Comparison of ENCODE assay signal across 1 cellular context in the genomic region with DNA sequence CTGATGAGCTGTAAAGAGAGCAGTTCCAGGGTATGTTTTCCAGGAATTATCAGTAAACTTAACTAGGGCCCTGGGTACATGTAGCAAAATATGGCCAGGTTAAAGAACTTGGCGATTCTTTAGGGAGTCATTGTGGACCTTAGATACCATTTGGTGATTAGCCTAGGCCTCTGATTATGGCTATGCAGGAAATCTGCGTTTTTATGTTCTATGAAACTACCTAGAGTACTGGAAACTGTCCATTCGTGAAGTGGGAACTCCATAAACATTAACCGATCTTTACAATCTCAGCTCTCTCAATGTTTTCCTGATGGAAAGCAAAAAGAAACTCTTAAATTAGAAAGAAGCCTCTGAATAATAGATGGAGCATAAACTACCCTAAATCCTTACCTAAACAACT.
TF ChIP-seq lines count a peak whose summit lies in the region.

No MANE protein-coding gene starts in this region.

TF ChIP-seq in IMR-90, 13 proteins besides CTCF, POLR2A, EP300 and RAD21:
- TF ChIP-seq FOS (IDR thresholded peaks at IDR 0.05; ENCODE audit: low read depth, low read length) (no peak), CEBPB (IDR thresholded peaks at IDR 0.05; ENCODE audit: low read depth, low read length) (no peak), MAZ (IDR thresholded peaks at IDR 0.05; ENCODE audit: borderline replicate concordance, low read depth, low read length) (no peak), BHLHE40 (IDR thresholded peaks at IDR 0.05; ENCODE audit: low read depth, low read length) (no peak), NFE2L2 (IDR thresholded peaks at IDR 0.05; ENCODE audit: low read depth, low read length) (no peak), RCOR1 (IDR thresholded peaks at IDR 0.05; ENCODE audit: insufficient replicate concordance, low read length) (no peak), MAFK (IDR thresholded peaks at IDR 0.05; ENCODE audit: low read depth, low read length) (no peak), USF2 (IDR thresholded peaks at IDR 0.05; ENCODE audit: low read depth, low read length) (no peak)
TF ChIP-seq in IMR-90: peak in this region for 0.
